In genomic region chr10:110764793-110765512, GRCh38 we compare ENCODE assay signal across 24 cellular contexts.
DNase-seq lines count a peak whose midpoint lies in the region; FAIRE-seq and TF ChIP-seq lines count a peak whose summit lies in the region.
"Had no signal": no experiment of that assay in that cellular context is flagged by ENCODE, and none has a peak within 500 bp of the region (broad histone marks: within the 10 kb centered on the region; RNA-seq: fewer than 3 reads in every experiment).

No MANE protein-coding gene starts in this region.

- no peaks in the 10 kb centered on the region for H3K79me1 ChIP-seq in neuronal stem cell (ENCODE audit: low read depth, low read length)

- no peak overlapping the region for H2AK5ac ChIP-seq in neuronal stem cell (ENCODE audit: low read depth, low read length)

- H3K14ac ChIP-seq in neuronal stem cell (ENCODE audit: low read length): no peak overlapping the region

- no peak overlapping the region for H3K9ac ChIP-seq in neuronal stem cell (ENCODE audit: low read depth, low read length, poor library complexity)

- H2AFZ ChIP-seq in neuronal stem cell (ENCODE audit: low read length): no peak overlapping the region

- no peak overlapping the region for H2BK15ac ChIP-seq in neuronal stem cell (ENCODE audit: low read length)

- H3K9me3 ChIP-seq in cardiac muscle cell (ENCODE audit: low read depth) (no peaks in the 10 kb centered on the region), neuronal stem cell (replicated peaks in 1 of 2; ENCODE audit: control insufficient read depth in 2 of 2, insufficient read depth in 1 of 2, low read depth in 1 of 2, low read length in 2 of 2) (no peaks in the 10 kb centered on the region)
- H3K9me3 ChIP-seq: breast epithelium, Caco-2, sigmoid colon, stomach, upper lobe of right lung had no signal

- DNase-seq in Caki2 (ENCODE audit: low read depth): peak; percentile 91
- peak; percentile 8 for DNase-seq in RCC 7860 (ENCODE audit: low spot score)
- no peak for DNase-seq in cardiac muscle cell (ENCODE audit: low read depth in 1 of 2, low spot score in 1 of 2)
- no peak for DNase-seq in neuronal stem cell (ENCODE audit: low spot score)
- no peak for DNase-seq in GM13976 (ENCODE audit: low spot score)
- no peak for DNase-seq in SIG-M5 treated with dmso at 0.1 percent for 504 hours (lab: John Stamatoyannopoulos, UW; ENCODE audit: unreplicated experiment)
- DNase-seq in AG08395 (ENCODE audit: low spot score): no peak
- no peak for DNase-seq in NCI-H1092 (lab: John Stamatoyannopoulos, UW)
- DNase-seq: activated CD4-positive, alpha-beta T cell treated with anti-CD3 and anti-CD28 coated beads, Interleukin-2, amount 50 U/mL, for 48 hours; activated naive CD8-positive, alpha-beta T cell treated with anti-CD3 and anti-CD28 coated beads, Interleukin-2, amount 10 ng/mL, durations not matched to agents 7 days and 5 days; activated T-cell treated with anti-CD3 and anti-CD28 coated beads, Interleukin-2, amount 50 U/mL, for 4 hours; Caco-2; dorsolateral prefrontal cortex; foreskin keratinocyte; NCI-H1105 treated with DMSO at 0.1 percent for 48 hours; SHP77 treated with DMSO at 0.1 percent for 48 hours; stimulated activated CD4-positive, alpha-beta T cell treated with anti-CD3 and anti-CD28 coated beads, Interleukin-1b, Interleukin-23, amount 100 ng/mL, for 48 hours; stomach; T-helper 17 cell; upper lobe of right lung; WERI-Rb-1 had no signal

- H3K27me3 ChIP-seq in cardiac muscle cell (no peaks in the 10 kb centered on the region), neuronal stem cell (ENCODE audit: control insufficient read depth in 3 of 3, insufficient read depth in 3 of 3, low read depth in 1 of 3, low read length in 3 of 3) (no peaks in the 10 kb centered on the region)
- H3K27me3 ChIP-seq: breast epithelium, sigmoid colon had no signal

- FAIRE-seq in RCC 7860 (lab: Jason Lieb, UNC): no peak

- H3K27ac ChIP-seq in cardiac muscle cell: peak overlapping the region; percentile 35
- no peak overlapping the region for H3K27ac ChIP-seq in neuronal stem cell (replicated peaks; ENCODE audit: low read length)
- H3K27ac ChIP-seq: breast epithelium, dorsolateral prefrontal cortex, epithelial cell of prostate, foreskin keratinocyte, stomach, upper lobe of right lung had no signal

- H3K4me1 ChIP-seq in cardiac muscle cell (ENCODE audit: low read depth): peaks cover 37% of the 10 kb centered on the region
- peaks cover 2 to 7% of the 10 kb centered on the region in 2 donors for H3K4me1 ChIP-seq in neuronal stem cell (ENCODE audit: control insufficient read depth in 2 of 2, insufficient read depth in 1 of 2, low read depth in 1 of 2, low read length in 2 of 2)
- H3K4me1 ChIP-seq: breast epithelium, Caco-2, foreskin keratinocyte, stomach, upper lobe of right lung had no signal

- no peak overlapping the region for H3K4me2 ChIP-seq in neuronal stem cell (ENCODE audit: insufficient read depth, low read length, poor library complexity, severe bottlenecking)

- in situ Hi-C loops in Caki2 (cut with HindIII; ENCODE audit: low pct_unique_long_range_greater_than_20kb, low sequenced_read_pairs): no loop called here
- in situ Hi-C loops in GM13976 (cut with MboI; ENCODE audit: low sequenced_read_pairs, unreplicated experiment): no loop called here

- no peak overlapping the region for H4K91ac ChIP-seq in neuronal stem cell (ENCODE audit: low read depth, low read length, poor library complexity)

- no peak overlapping the region for H3K23ac ChIP-seq in neuronal stem cell (ENCODE audit: low read depth, low read length, poor library complexity)

- H3K18ac ChIP-seq in neuronal stem cell (ENCODE audit: low read length): no peak overlapping the region

- H3K36me3 ChIP-seq in cardiac muscle cell (no peaks in the 10 kb centered on the region), neuronal stem cell (replicated peaks in 1 of 2; ENCODE audit: control insufficient read depth in 2 of 2, insufficient read depth in 2 of 2, low read length in 2 of 2) (no peaks in the 10 kb centered on the region)
- H3K36me3 ChIP-seq: breast epithelium, sigmoid colon, stomach, upper lobe of right lung, WERI-Rb-1 had no signal

- H2BK120ac ChIP-seq in neuronal stem cell (ENCODE audit: low read depth, low read length): peak overlapping the region; percentile 47

- no peak overlapping the region for H3K4me3 ChIP-seq in cardiac muscle cell
- no peak overlapping the region for H3K4me3 ChIP-seq in neuronal stem cell (ENCODE audit: low read length in 2 of 2)
- H3K4me3 ChIP-seq: breast epithelium, dorsolateral prefrontal cortex, stomach, upper lobe of right lung had no signal

- no peak overlapping the region for H3K4ac ChIP-seq in neuronal stem cell (ENCODE audit: low read length)

- WGBS in neuronal stem cell (ENCODE audit: extremely low coverage in 2 of 2, insufficient read length in 2 of 2, insufficient replicate concordance in 1 of 2), 2 donors: no CpG with 5 or more reads among the region's 13 CpGs

- TF ChIP-seq CTCF in cardiac muscle cell (IDR thresholded peaks at IDR 0.05; ENCODE audit: low read depth, low read length) (no peak), GM13976 (IDR thresholded peaks at IDR 0.05; ENCODE audit: borderline replicate concordance, control extremely low read depth, extremely low read depth, insufficient read depth, missing control alignments) (no peak)

- peak overlapping the region; percentile 43 for H2BK5ac ChIP-seq in neuronal stem cell (ENCODE audit: low read length)

- H4K8ac ChIP-seq in neuronal stem cell (ENCODE audit: low read depth, low read length): no peak overlapping the region

- H2BK12ac ChIP-seq in neuronal stem cell (ENCODE audit: low read length): no peak overlapping the region

Comparison
In these comparisons a context has a peak if more than half of its experiments do, and no peak if none do; other contexts are left out.
1. DNase-seq: peak in Caki2 (single experiment) and RCC 7860 (single experiment); none in cardiac muscle cell (0 of 2), neuronal stem cell (single experiment), GM13976 (single experiment), SIG-M5 treated with dmso at 0.1 percent for 504 hours (single experiment), AG08395 (single experiment) and NCI-H1092 (single experiment).